In the genomic region with DNA sequence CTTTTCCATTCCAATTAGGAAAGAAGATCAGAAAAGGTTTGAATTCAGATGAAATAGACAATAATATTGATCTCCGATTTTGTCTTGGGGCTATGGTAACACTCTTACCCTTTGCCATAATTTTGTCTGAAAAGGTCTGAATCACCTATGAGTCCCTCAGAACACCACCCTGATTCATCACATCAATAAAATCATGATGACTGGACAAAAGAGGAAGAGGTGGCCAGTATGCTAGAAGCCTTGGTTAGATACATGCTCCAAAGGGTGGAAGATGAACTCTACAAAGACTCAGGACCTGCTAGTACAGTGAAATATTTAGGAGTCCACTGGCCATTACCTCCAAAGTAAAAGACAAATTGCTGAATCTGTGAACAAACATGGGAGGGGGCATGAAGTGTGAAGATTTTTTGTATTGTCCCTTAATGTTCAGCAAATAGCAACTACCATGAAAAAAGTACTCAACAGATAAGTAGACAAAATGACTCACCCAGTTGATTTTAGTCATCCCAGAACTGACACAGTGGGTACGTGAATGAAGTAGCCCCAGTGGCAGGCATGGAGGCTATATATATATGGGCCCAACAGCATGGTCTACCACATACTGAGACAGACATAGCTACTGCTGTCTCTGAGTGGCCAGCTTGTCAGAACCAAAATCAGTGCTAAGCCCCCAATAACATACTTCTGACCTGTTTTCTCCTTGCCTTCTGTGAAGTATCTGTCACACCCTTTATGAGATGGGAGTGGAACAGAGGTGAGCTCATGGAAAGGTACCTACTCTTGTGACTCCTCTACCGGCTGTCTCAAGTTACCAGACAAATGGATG, we compare ENCODE assay signal across 11 cellular contexts. TPM values are rescaled to one million over a fixed set of nuclear protein-coding genes. Genes with fewer than 3 reads are reported as not detected.
DNase-seq lines count a peak whose midpoint lies in the region; ATAC-seq, FAIRE-seq and TF ChIP-seq lines count a peak whose summit lies in the region.
"Had no signal": no experiment of that assay in that cellular context is flagged by ENCODE, and none has a peak within 500 bp of the region (broad histone marks: within the 10 kb centered on the region; RNA-seq: fewer than 3 reads in every experiment).

No MANE protein-coding gene starts in this region.

- FAIRE-seq in small intestine (lab: Jason Lieb, UNC) = no peak

- no peaks in the 10 kb centered on the region for H3K9me3 Mint-ChIP-seq in activated naive CD4-positive, alpha-beta T cell treated with anti-CD3 and anti-CD28 coated beads, Interleukin-2, amount 10 ng/mL, durations not matched to agents 7 days and 5 days
- H3K9me3 Mint-ChIP-seq in CD8-positive, alpha-beta T cell = no peaks in the 10 kb centered on the region

- no peak for TF ChIP-seq CTCF in CD8-positive, alpha-beta T cell (IDR thresholded peaks at IDR 0.05)

- peak; percentile 53 for DNase-seq in activated naive CD4-positive, alpha-beta T cell treated with Interleukin-2 at 50 U/mL for 16 hours
- no peak for DNase-seq in activated naive CD4-positive, alpha-beta T cell treated with anti-CD3 and anti-CD28 coated beads, Interleukin-2, amount 10 ng/mL, durations not matched to agents 7 days and 5 days
- peak; percentile 74 for DNase-seq in activated CD8-positive, alpha-beta memory T cell treated with anti-CD3 and anti-CD28 coated beads, Interleukin-2, amount 50 U/mL, for 48 hours
- DNase-seq in stimulated activated CD8-positive, alpha-beta memory T cell treated with anti-CD3 and anti-CD28 coated beads, Interleukin-7, amount 100 ng/mL, for 48 hours (ENCODE audit: extremely low read depth in 1 of 2, low read depth in 1 of 2) = peak; percentile 25 to 50
- DNase-seq in CD8-positive, alpha-beta T cell = no peak
- DNase-seq in small intestine (no peak), T-helper 9 cell (no peak)

- H3K27me3 Mint-ChIP-seq in activated naive CD4-positive, alpha-beta T cell treated with anti-CD3 and anti-CD28 coated beads, Interleukin-2, amount 10 ng/mL, durations not matched to agents 7 days and 5 days = no peaks in the 10 kb centered on the region
- no peaks in the 10 kb centered on the region for H3K27me3 Mint-ChIP-seq in CD8-positive, alpha-beta T cell (ENCODE audit: low read depth)

- intact Hi-C loops in CD8-positive, alpha-beta T cell (cut with DNase I, micrococcal nuclease) = no loop called here

- POLR2A ChIA-PET in CD8-positive, alpha-beta T cell (lab: Charles Lee) = no interaction called here

- CTCF ChIA-PET in activated naive CD4-positive, alpha-beta T cell treated with anti-CD3 and anti-CD28 coated beads, Interleukin-2, amount 10 ng/mL, durations not matched to agents 7 days and 5 days (lab: Charles Lee) = interaction anchor here (1.3 kb wide), 1 partner anchor 104 kb away, joined by 4 read pairs; no protein-coding TSS in a partner anchor
- CTCF ChIA-PET in CD8-positive, alpha-beta T cell (lab: Charles Lee) = no interaction called here

- no peaks in the 10 kb centered on the region for H3K36me3 ChIP-seq in CD8-positive, alpha-beta T cell (ENCODE audit: insufficient read depth, low read length)
- no peaks in the 10 kb centered on the region for H3K36me3 ChIP-seq in small intestine (ENCODE audit: control insufficient read depth in 2 of 2, insufficient read depth in 2 of 2, low read length in 2 of 2)
- H3K36me3 ChIP-seq: BLaER1 had no signal

- peaks cover 5% of the 10 kb centered on the region for H3K4me1 Mint-ChIP-seq in activated naive CD4-positive, alpha-beta T cell treated with anti-CD3 and anti-CD28 coated beads, Interleukin-2, amount 10 ng/mL, durations not matched to agents 7 days and 5 days
- H3K4me1 Mint-ChIP-seq in CD8-positive, alpha-beta T cell (ENCODE audit: low read depth) = no peaks in the 10 kb centered on the region

- ATAC-seq in HG03196 (IDR thresholded peaks at IDR 0.05; ENCODE audit: unreplicated experiment) = peak; percentile 79
- no peak for ATAC-seq in CD8-positive, alpha-beta T cell

- H3K4me3 ChIP-seq in CD8-positive, alpha-beta T cell (ENCODE audit: low read depth, low read length) = no peak overlapping the region
- H3K4me3 ChIP-seq in small intestine (ENCODE audit: low read depth in 1 of 2, low read length in 2 of 2) = no peak overlapping the region
- H3K4me3 ChIP-seq: BLaER1, lung had no signal

- no peak overlapping the region for H3K4me3 Mint-ChIP-seq in activated naive CD4-positive, alpha-beta T cell treated with anti-CD3 and anti-CD28 coated beads, Interleukin-2, amount 10 ng/mL, durations not matched to agents 7 days and 5 days
- H3K4me3 Mint-ChIP-seq in CD8-positive, alpha-beta T cell = no peak overlapping the region

- H3K27me3 ChIP-seq in CD8-positive, alpha-beta T cell (ENCODE audit: insufficient read depth, low read length) = no peaks in the 10 kb centered on the region
- no peaks in the 10 kb centered on the region for H3K27me3 ChIP-seq in small intestine (ENCODE audit: control insufficient read depth in 2 of 2, insufficient read depth in 2 of 2, low read length in 2 of 2)
- H3K27me3 ChIP-seq: BLaER1 had no signal

- WGBS in small intestine, 3 donors = 78 to 81% (median 80%) methylated on average over 3 of the region's 3 CpGs

- H3K36me3 Mint-ChIP-seq in activated naive CD4-positive, alpha-beta T cell treated with anti-CD3 and anti-CD28 coated beads, Interleukin-2, amount 10 ng/mL, durations not matched to agents 7 days and 5 days = no peaks in the 10 kb centered on the region
- peaks cover 5% of the 10 kb centered on the region for H3K36me3 Mint-ChIP-seq in CD8-positive, alpha-beta T cell

- no peak overlapping the region for H3K27ac Mint-ChIP-seq in activated naive CD4-positive, alpha-beta T cell treated with anti-CD3 and anti-CD28 coated beads, Interleukin-2, amount 10 ng/mL, durations not matched to agents 7 days and 5 days
- no peak overlapping the region for H3K27ac Mint-ChIP-seq in CD8-positive, alpha-beta T cell

- H3K9me3 ChIP-seq in CD8-positive, alpha-beta T cell (ENCODE audit: low read length) = no peaks in the 10 kb centered on the region
- no peaks in the 10 kb centered on the region for H3K9me3 ChIP-seq in small intestine (ENCODE audit: control insufficient read depth, low read depth)
- H3K9me3 ChIP-seq: BLaER1 had no signal

- H3K27ac ChIP-seq in CD8-positive, alpha-beta T cell (ENCODE audit: low read depth, low read length) = no peak overlapping the region
- no peak overlapping the region for H3K27ac ChIP-seq in small intestine (ENCODE audit: low read depth in 1 of 2, low read length in 1 of 2)
- H3K27ac ChIP-seq: BLaER1, VCaP had no signal

- H3K4me1 ChIP-seq in CD8-positive, alpha-beta T cell (ENCODE audit: insufficient read depth, low read length) = no peaks in the 10 kb centered on the region
- H3K4me1 ChIP-seq in small intestine (ENCODE audit: control insufficient read depth in 2 of 2, insufficient read depth in 1 of 2, low read depth in 1 of 2, low read length in 1 of 2) = peaks cover 2 to 3% of the 10 kb centered on the region in 2 donors
- H3K4me1 ChIP-seq: BLaER1 had no signal

RNA-seq across cellular contexts. Expression of gene GLS, which starts 36.5 kb away (rescaled TPM):
- total RNA-seq in CD8-positive, alpha-beta T cell = 100 to 1,000 TPM; 254 to 265 TPM
- polyA plus RNA-seq in small intestine = 10 to 100 TPM; 39.3 to 54.1 (median 43.2) TPM

Comparison
In these comparisons a context has a peak if more than half of its experiments do, and no peak if none do; other contexts are left out.
1. DNase-seq: peak in activated naive CD4-positive, alpha-beta T cell treated with Interleukin-2 at 50 U/mL for 16 hours (single experiment), activated CD8-positive, alpha-beta memory T cell treated with anti-CD3 and anti-CD28 coated beads, Interleukin-2, amount 50 U/mL, for 48 hours (single experiment) and stimulated activated CD8-positive, alpha-beta memory T cell treated with anti-CD3 and anti-CD28 coated beads, Interleukin-7, amount 100 ng/mL, for 48 hours (2 of 2); none in activated naive CD4-positive, alpha-beta T cell treated with anti-CD3 and anti-CD28 coated beads, Interleukin-2, amount 10 ng/mL, durations not matched to agents 7 days and 5 days (single experiment), CD8-positive, alpha-beta T cell (0 of 7), small intestine (single experiment) and T-helper 9 cell (single experiment).